ENCODE assay signal across 9 cellular contexts in the genomic region with DNA sequence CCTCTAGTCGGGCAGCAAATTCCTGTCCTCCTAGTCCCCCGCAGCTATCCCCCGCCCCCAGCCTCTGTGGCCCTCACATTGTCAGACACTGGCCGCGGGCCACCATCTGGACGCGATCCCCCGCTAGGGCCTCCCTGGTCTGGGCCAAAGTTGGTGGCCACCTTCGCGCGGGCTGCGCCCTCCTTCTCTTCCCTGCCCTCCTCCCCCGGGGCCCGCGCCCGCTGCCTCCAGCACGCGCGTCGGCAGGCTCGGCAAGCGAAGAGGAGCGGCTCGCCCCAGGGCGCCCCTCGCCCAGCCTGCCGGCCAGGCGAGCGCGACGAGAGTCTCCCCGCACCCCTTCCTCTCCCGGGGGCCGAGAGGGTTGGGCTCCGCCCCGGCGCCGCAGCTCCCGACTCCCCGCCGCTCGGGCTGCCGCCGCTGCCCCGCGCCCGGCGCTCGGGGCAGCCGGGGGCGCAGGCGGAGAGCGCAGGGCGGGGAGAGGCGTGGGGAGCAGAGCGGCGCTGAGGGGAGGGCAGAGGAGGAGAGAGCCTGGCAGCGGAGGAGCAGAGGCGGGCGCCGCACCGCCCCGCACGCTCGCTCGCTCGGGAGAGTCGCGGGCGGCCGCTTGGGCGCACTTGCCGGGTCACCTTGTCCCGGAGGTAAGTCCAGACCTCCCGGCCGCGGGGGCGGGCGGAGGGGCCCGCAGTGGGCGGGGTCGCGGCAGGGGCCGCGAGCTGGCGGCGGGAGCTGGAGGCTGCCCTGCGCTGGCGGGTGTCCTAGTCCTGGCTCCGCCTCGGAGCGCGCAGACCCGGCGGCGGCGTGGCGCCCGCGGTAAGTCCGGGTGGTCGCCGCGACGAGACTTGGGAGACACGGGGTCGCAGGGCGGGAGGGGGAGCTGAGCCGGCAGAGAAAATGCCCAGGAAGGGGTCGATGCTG. TPM values are rescaled to one million over a fixed set of nuclear protein-coding genes. Genes with fewer than 3 reads are reported as not detected.
DNase-seq lines count a peak whose midpoint lies in the region; ATAC-seq and TF ChIP-seq lines count a peak whose summit lies in the region.
"Had no signal": no experiment of that assay in that cellular context is flagged by ENCODE, and none has a peak within 500 bp of the region (broad histone marks: within the 10 kb centered on the region; RNA-seq: fewer than 3 reads in every experiment).

A gene (plus strand): TSS at position 514 of the 915 bp plus-strand sequence. CDS start 73,469 bp downstream, outside the sequence.

- H3K27me3 ChIP-seq in H7 (ENCODE audit: control insufficient read depth, insufficient read depth, low read length), result peaks cover 38% of the 10 kb centered on the region
- H3K27me3 ChIP-seq in adipocyte (replicated peaks; ENCODE audit: control insufficient read depth, insufficient read depth, low read length), result peaks cover 3% of the 10 kb centered on the region
- peaks cover 60% of the 10 kb centered on the region for H3K27me3 ChIP-seq in smooth muscle cell (ENCODE audit: low read depth)

- peak within 1 kb of the TSS; percentile 70 for H3K4me3 ChIP-seq in H7 (ENCODE audit: insufficient read depth, low read depth, low read length)
- peak within 1 kb of the TSS; percentile 87 for H3K4me3 ChIP-seq in adipocyte (ENCODE audit: low read length)
- H3K4me3 ChIP-seq in iPS-18c (ENCODE audit: insufficient read depth, low read depth, low read length), result peak within 1 kb of the TSS; percentile 84
- H3K4me3 ChIP-seq in smooth muscle cell, result peak within 1 kb of the TSS; percentile 60

- H3K4me1 ChIP-seq in adipocyte (ENCODE audit: control insufficient read depth, insufficient read depth, low read length), result peaks cover 30% of the 10 kb centered on the region
- H3K4me1 ChIP-seq in smooth muscle cell (ENCODE audit: low read depth), result peaks cover 12% of the 10 kb centered on the region

- H3K36me3 ChIP-seq in H7 (replicated peaks; ENCODE audit: control insufficient read depth, insufficient read depth, low read length) (no peaks in the 10 kb centered on the region), adipocyte (ENCODE audit: control insufficient read depth, insufficient read depth, low read length, severe bottlenecking) (no peaks in the 10 kb centered on the region), smooth muscle cell (ENCODE audit: low read depth) (no peaks in the 10 kb centered on the region)

- peak within 1 kb of the TSS; percentile 88 for H2AFZ ChIP-seq in smooth muscle cell (ENCODE audit: low read depth)

- peak within 1 kb of the TSS; percentile 93 for H3K4me2 ChIP-seq in smooth muscle cell

- no peak within 1 kb of the TSS for H3K27ac ChIP-seq in smooth muscle cell (ENCODE audit: low read depth)

- ATAC-seq in left lobe of liver, result no peak
- no peak for ATAC-seq in GM19455 (IDR thresholded peaks at IDR 0.05; ENCODE audit: unreplicated experiment)

- TF ChIP-seq CTCF in smooth muscle cell (IDR thresholded peaks at IDR 0.05; ENCODE audit: borderline replicate concordance, insufficient read depth, poor library complexity, severe bottlenecking), result no peak

- no peaks in the 10 kb centered on the region for H4K20me1 ChIP-seq in smooth muscle cell (ENCODE audit: low read depth)

- H3K9ac ChIP-seq in adipocyte (ENCODE audit: low read length) (peak within 1 kb of the TSS; percentile 80), smooth muscle cell (ENCODE audit: low read depth) (no peak within 1 kb of the TSS)

- H3K9me3 ChIP-seq in adipocyte (ENCODE audit: control insufficient read depth, low read length) (no peaks in the 10 kb centered on the region), iPS-18c (ENCODE audit: control insufficient read depth, insufficient read depth, low read length) (no peaks in the 10 kb centered on the region), smooth muscle cell (replicated peaks; ENCODE audit: low read depth) (no peaks in the 10 kb centered on the region)

- no peaks in the 10 kb centered on the region for H3K79me2 ChIP-seq in smooth muscle cell (ENCODE audit: low read depth)

- WGBS in smooth muscle cell (ENCODE audit: low lambda C conversion rate), result 1% methylated on average over 49 of the region's 110 CpGs

- DNase-seq in H7, result peak; percentile 91
- peak; percentile 25 for DNase-seq in adipocyte (ENCODE audit: low read depth)
- no peak for DNase-seq in smooth muscle cell (lab: John Stamatoyannopoulos, UW; ENCODE audit: unreplicated experiment)
- DNase-seq in left lobe of liver (ENCODE audit: low spot score), result no peak
- DNase-seq in EL, result no peak
- DNase-seq in NCI-H510A treated with DMSO at 0.1 percent for 48 hours (lab: John Stamatoyannopoulos, UW), result no peak

- H3F3A ChIP-seq in smooth muscle cell (ENCODE audit: low read depth), result no peaks in the 10 kb centered on the region

RNA-seq across cellular contexts. Expression of the gene that starts here (rescaled TPM):
- 8.5 and 9.2 TPM in 2 replicates for total RNA-seq in H7 (2014; rRNA removed; shearing (Covaris generic))
- total RNA-seq in smooth muscle cell (1.6 and 1.8 TPM in 2 replicates), left lobe of liver (not detected)
- polyA plus RNA-seq in smooth muscle cell, result 2.2 and 3.2 TPM in 2 replicates
- total RNA-seq: T-helper 1 cell treated with Interleukin-12 subunit alpha and Interleukin-12 subunit beta and Interleukin-4 antibody, amounts not matched to agents 30 ng/mL and 1 ng/mL, for 36 hours had no signal

Comparison
In these comparisons a context has a peak if more than half of its experiments do, and no peak if none do; other contexts are left out.
1. DNase-seq: peak in H7 (single experiment) and adipocyte (single experiment); none in smooth muscle cell (single experiment), left lobe of liver (single experiment), EL (single experiment) and NCI-H510A treated with DMSO at 0.1 percent for 48 hours (single experiment).
2. Peak in every context shown above with its lines, with median percentiles within 50 percentile points of each other: H3K4me3 ChIP-seq.